Comparison of ENCODE assay signal across 9 cellular contexts in genomic region chr18:32734442-32734841, GRCh38. TPM values are rescaled to one million over a fixed set of nuclear protein-coding genes. Genes with fewer than 3 reads are reported as not detected.
"Had no signal": no experiment of that assay in that cellular context is flagged by ENCODE, and none has a peak within 500 bp of the region (broad histone marks: within the 10 kb centered on the region; RNA-seq: fewer than 3 reads in every experiment).

No MANE protein-coding gene starts in this region.

- H3K4me3 ChIP-seq: GM23248 had no signal

- H3K27me3 Mint-ChIP-seq: IgD-negative memory B cell had no signal

- H3K4me3 Mint-ChIP-seq: H9, IgD-negative memory B cell had no signal

- DNase-seq: GM23248, GOT3, H9, HCEC 1CT, KG1 had no signal

- FAIRE-seq: H54, HTR-8/SVneo had no signal

- H2AFZ ChIP-seq: GM23248 had no signal

- H3K27ac Mint-ChIP-seq: H9, IgD-negative memory B cell had no signal

- H3K9me3 Mint-ChIP-seq: H9 had no signal

- H3K9ac ChIP-seq: GM23248 had no signal

- H3K27ac ChIP-seq: GM23248 had no signal

RNA-seq across cellular contexts. Expression of gene KLHL14, which starts 38.4 kb away (rescaled TPM):
- total RNA-seq: GM23248, HT-29 had no signal
- polyA plus RNA-seq: GM23248 had no signal
